In genomic region chr18:476368-476767, GRCh38 we compare ENCODE assay signal across 21 cellular contexts. TPM values are rescaled to one million over a fixed set of nuclear protein-coding genes. Genes with fewer than 3 reads are reported as not detected.
A peak's percentile ranks its signal among the peaks of the same experiment; 100 is the strongest.
DNase-seq lines count a peak whose midpoint lies in the region; ATAC-seq and TF ChIP-seq lines count a peak whose summit lies in the region.
"Had no signal": no experiment of that assay in that cellular context is flagged by ENCODE, and none has a peak within 500 bp of the region (broad histone marks: within the 10 kb centered on the region; RNA-seq: fewer than 3 reads in every experiment).

No MANE protein-coding gene starts in this region.

- POLR2A ChIA-PET in PC-3 (lab: Charles Lee; ENCODE audit: unreplicated experiment), result no interaction called here
- POLR2A ChIA-PET in activated CD8-positive, alpha-beta T cell treated with anti-CD3 and anti-CD28 coated beads for 36 hours (lab: Charles Lee), result no interaction called here

- H3F3A ChIP-seq in PC-3 (ENCODE audit: low read length, unreplicated experiment), result no peaks in the 10 kb centered on the region

- no peaks in the 10 kb centered on the region for H4K20me1 ChIP-seq in PC-3 (ENCODE audit: low read length)

- H3K9me3 ChIP-seq in PC-3 (ENCODE audit: low read length) (no peaks in the 10 kb centered on the region), prostate gland (no peaks in the 10 kb centered on the region), SJCRH30 (replicated peaks) (no peaks in the 10 kb centered on the region)
- H3K9me3 ChIP-seq: Caco-2, suprapubic skin had no signal

- no peak for ATAC-seq in PC-3
- no peak for ATAC-seq in activated CD8-positive, alpha-beta T cell treated with anti-CD3 and anti-CD28 coated beads for 36 hours
- ATAC-seq: Panc1 had no signal

- peaks cover 6% of the 10 kb centered on the region for H3K27me3 Mint-ChIP-seq in activated CD8-positive, alpha-beta T cell treated with anti-CD3 and anti-CD28 coated beads for 36 hours

- H2AFZ ChIP-seq in PC-3 (ENCODE audit: low read length), result no peak overlapping the region
- H2AFZ ChIP-seq: hepatocyte had no signal

- H3K27ac Mint-ChIP-seq in activated CD8-positive, alpha-beta T cell treated with anti-CD3 and anti-CD28 coated beads for 36 hours, result no peak overlapping the region
- H3K27ac Mint-ChIP-seq: activated naive CD4-positive, alpha-beta T cell treated with anti-CD3 and anti-CD28 coated beads, Interleukin-2, amount 50 U/mL, for 24 hours had no signal

- H3K4me1 ChIP-seq in PC-3 (ENCODE audit: insufficient read depth, low read length) (peaks cover 7% of the 10 kb centered on the region; the same call in 1 of the 2 replicates), prostate gland (replicated peaks) (no peaks in the 10 kb centered on the region), SJCRH30 (peaks cover 5% of the 10 kb centered on the region; the same call in 1 of the 2 replicates)

- no TSS peak for BruUV-seq in PC-3 (replicated peaks; lab: Mats Ljungman, UMichigan)

- TF ChIP-seq CTCF in PC-3 (conservative IDR thresholded peaks at IDR 0.05; ENCODE audit: low read depth, low read length), result 0 out of 2 replicates have a peak, but pooled peaks have one; percentile 12
- TF ChIP-seq CTCF in epithelial cell of proximal tubule (conservative IDR thresholded peaks at IDR 0.05; ENCODE audit: low read depth, low read length), result peak; percentile 7
- no peak for TF ChIP-seq CTCF in prostate gland (IDR thresholded peaks at IDR 0.05)
- TF ChIP-seq CTCF in activated CD8-positive, alpha-beta T cell treated with anti-CD3 and anti-CD28 coated beads for 36 hours (IDR thresholded peaks at IDR 0.05), result no peak

- no peaks in the 10 kb centered on the region for H3K79me2 ChIP-seq in PC-3 (ENCODE audit: low read length)

- intact Hi-C loops in PC-3 (cut with micrococcal nuclease) (loop anchor here (5.0 to 10.0 kb wide), 2 partner anchors 138 to 189 kb away; no protein-coding TSS in a partner anchor), prostate gland (cut with DNase I) (no loop called here)
- intact Hi-C loops in activated CD8-positive, alpha-beta T cell treated with anti-CD3 and anti-CD28 coated beads for 36 hours (cut with micrococcal nuclease), result no loop called here

- no peak overlapping the region for H3K9ac ChIP-seq in PC-3 (ENCODE audit: low read length)

- WGBS in prostate gland, result 51% methylated on average over 8 of the region's 8 CpGs

- H3K36me3 ChIP-seq in PC-3 (ENCODE audit: low read depth, low read length) (no peaks in the 10 kb centered on the region), prostate gland (no peaks in the 10 kb centered on the region), SJCRH30 (no peaks in the 10 kb centered on the region)
- H3K36me3 ChIP-seq: suprapubic skin had no signal

- no peaks in the 10 kb centered on the region for H3K4me1 Mint-ChIP-seq in activated CD8-positive, alpha-beta T cell treated with anti-CD3 and anti-CD28 coated beads for 36 hours (ENCODE audit: low read depth)
- H3K4me1 Mint-ChIP-seq: activated naive CD4-positive, alpha-beta T cell treated with anti-CD3 and anti-CD28 coated beads, Interleukin-2, amount 50 U/mL, for 24 hours had no signal

- H3K27ac ChIP-seq in PC-3 (ENCODE audit: low read length) (no peak overlapping the region), prostate gland (peak overlapping the region; percentile 27 to 33), SJCRH30 (no peak overlapping the region)
- H3K27ac ChIP-seq: suprapubic skin had no signal

- no peaks in the 10 kb centered on the region for H3K36me3 Mint-ChIP-seq in activated CD8-positive, alpha-beta T cell treated with anti-CD3 and anti-CD28 coated beads for 36 hours (ENCODE audit: low read depth)
- H3K36me3 Mint-ChIP-seq: activated naive CD4-positive, alpha-beta T cell treated with anti-CD3 and anti-CD28 coated beads, Interleukin-2, amount 50 U/mL, for 24 hours had no signal

- CTCF ChIA-PET in PC-3 (lab: Charles Lee), result no interaction called here
- CTCF ChIA-PET in activated CD8-positive, alpha-beta T cell treated with anti-CD3 and anti-CD28 coated beads for 36 hours (lab: Charles Lee), result interaction anchor here (0.9 to 2.0 kb wide), 2 partner anchors 9 to 20 kb away, joined by 3 to 7 read pairs; no protein-coding TSS in a partner anchor

- H3K4me3 ChIP-seq in PC-3 (ENCODE audit: low read length) (no peak overlapping the region), epithelial cell of proximal tubule (ENCODE audit: low read depth, low read length) (no peak overlapping the region), prostate gland (no peak overlapping the region), SJCRH30 (no peak overlapping the region)
- H3K4me3 ChIP-seq: hepatocyte, suprapubic skin had no signal

- H3K9me3 Mint-ChIP-seq in activated CD8-positive, alpha-beta T cell treated with anti-CD3 and anti-CD28 coated beads for 36 hours, result no peaks in the 10 kb centered on the region
- H3K9me3 Mint-ChIP-seq: activated naive CD4-positive, alpha-beta T cell treated with anti-CD3 and anti-CD28 coated beads, Interleukin-2, amount 50 U/mL, for 24 hours had no signal

- H3K4me2 ChIP-seq in PC-3 (ENCODE audit: low read length), result no peak overlapping the region

- H3K27me3 ChIP-seq in PC-3 (ENCODE audit: low read length), result peaks cover 18% of the 10 kb centered on the region
- no peaks in the 10 kb centered on the region for H3K27me3 ChIP-seq in prostate gland (replicated peaks; ENCODE audit: insufficient read depth)
- no peaks in the 10 kb centered on the region for H3K27me3 ChIP-seq in SJCRH30
- H3K27me3 ChIP-seq: hepatocyte, suprapubic skin had no signal

- H3K9me2 ChIP-seq in PC-3 (replicated peaks; ENCODE audit: low read length), result no peaks in the 10 kb centered on the region

- no peak for TF ChIP-seq POLR2A in prostate gland (IDR thresholded peaks at IDR 0.05)

- no peak overlapping the region for H3K4me3 Mint-ChIP-seq in activated CD8-positive, alpha-beta T cell treated with anti-CD3 and anti-CD28 coated beads for 36 hours
- H3K4me3 Mint-ChIP-seq: activated naive CD4-positive, alpha-beta T cell treated with anti-CD3 and anti-CD28 coated beads, Interleukin-2, amount 50 U/mL, for 24 hours had no signal

- DNase-seq in DMS53 treated with DMSO at 0.1 percent for 48 hours (lab: John Stamatoyannopoulos, UW; ENCODE audit: unreplicated experiment), result peak; percentile 12
- DNase-seq in PC-3, result no peak
- DNase-seq in epithelial cell of proximal tubule (ENCODE audit: low read depth), result no peak
- DNase-seq in prostate gland (ENCODE audit: low spot score), result no peak
- no peak for DNase-seq in NCI-H510A (lab: John Stamatoyannopoulos, UW)
- no peak for DNase-seq in SJCRH30
- DNase-seq in activated CD4-positive, alpha-beta T cell treated with anti-CD3 and anti-CD28 coated beads, Interleukin-2, amount 50 U/mL, for 48 hours, result no peak
- no peak for DNase-seq in activated CD8-positive, alpha-beta T cell treated with anti-CD3 and anti-CD28 coated beads for 36 hours
- DNase-seq: activated CD4-positive, alpha-beta T cell treated with anti-CD3 and anti-CD28 coated beads, Interleukin-2, amount 50 U/mL, for 1 hour; activated T-cell treated with anti-CD3 and anti-CD28 coated beads, Interleukin-2, amount 50 U/mL, for 1 hour; Caco-2; effector CD4-positive, alpha-beta T cell; midbrain; NCI-H2107; NCI-H526; nucleus accumbens; stimulated activated CD4-positive, alpha-beta T cell treated with anti-CD3 and anti-CD28 coated beads, Interleukin-4, amount 100 ng/mL, for 1 hour had no signal

RNA-seq across cellular contexts. Expression of gene COLEC12, which starts 24.1 kb away (rescaled TPM):
- total RNA-seq in PC-3 (2014; rRNA removed), result 0.04 TPM in 1 of 2 replicates, not detected in the other
- 2.0 and 3.3 TPM in 2 replicates for total RNA-seq in epithelial cell of proximal tubule
- total RNA-seq in prostate gland, result 10 to 100 TPM; 11.1 to 35.0 TPM
- not detected in 2 replicates for total RNA-seq in SJCRH30 (2014; rRNA removed; shearing (Covaris generic))
- not detected for total RNA-seq in activated CD8-positive, alpha-beta T cell treated with anti-CD3 and anti-CD28 coated beads for 36 hours

Comparison
In these comparisons a context has a peak if more than half of its experiments do, and no peak if none do; other contexts are left out.
1. H3K27ac ChIP-seq: peak in prostate gland (2 of 2); none in PC-3 (single experiment) and SJCRH30 (single experiment).
2. CTCF ChIP-seq: peak in PC-3 (single experiment) and epithelial cell of proximal tubule (single experiment); none in prostate gland (0 of 4) and activated CD8-positive, alpha-beta T cell treated with anti-CD3 and anti-CD28 coated beads for 36 hours (single experiment).